Comparison of ENCODE assay signal across 19 cellular contexts in the genomic region with DNA sequence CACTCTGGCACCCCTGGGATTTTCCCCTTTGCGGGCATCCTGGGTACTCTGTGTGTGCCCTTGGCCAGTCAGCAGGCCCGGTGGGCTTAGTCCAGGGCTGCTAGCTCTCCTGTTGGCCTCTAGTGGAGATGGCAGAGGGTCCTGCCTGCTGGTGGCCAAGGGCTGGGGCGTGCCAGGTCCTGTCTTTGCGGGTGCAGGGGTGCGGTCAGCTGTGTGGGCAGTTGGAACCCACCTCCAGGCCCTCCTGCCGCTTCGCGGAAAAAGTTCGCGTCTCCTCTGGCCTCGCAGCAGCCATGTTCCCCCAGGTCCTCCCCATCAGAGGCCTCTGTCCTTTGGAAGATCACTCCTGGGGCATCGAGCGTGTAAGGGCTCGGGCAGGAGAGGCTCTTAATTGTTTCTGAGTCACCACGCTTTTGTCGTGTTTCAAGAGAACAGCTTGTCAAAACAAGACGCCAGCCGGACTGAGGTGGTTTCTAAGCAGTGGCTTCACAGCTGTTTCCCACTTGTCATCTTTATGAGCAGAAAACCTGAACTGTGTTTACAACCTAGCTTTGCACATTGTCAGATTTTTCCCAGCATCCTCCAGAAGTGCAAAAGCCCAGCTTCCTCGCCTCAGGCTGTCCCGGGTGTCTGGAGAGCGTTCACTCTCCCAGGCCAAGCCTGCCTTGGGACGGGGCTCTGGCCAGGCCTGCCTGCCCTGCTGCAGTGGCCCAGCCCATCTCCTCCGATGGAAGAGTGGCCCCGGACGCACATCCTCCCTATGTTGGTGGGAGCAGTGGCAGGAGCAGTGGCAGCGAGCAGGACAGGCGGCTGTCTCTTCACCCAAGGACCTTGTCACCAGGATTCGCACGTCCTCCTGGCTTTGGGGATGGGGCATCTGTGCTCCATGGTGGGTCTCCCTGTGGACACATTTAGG. TPM values are rescaled to one million over a fixed set of nuclear protein-coding genes. Genes with fewer than 3 reads are reported as not detected.
DNase-seq lines count a peak whose midpoint lies in the region; ATAC-seq and TF ChIP-seq lines count a peak whose summit lies in the region.
"Had no signal": no experiment of that assay in that cellular context is flagged by ENCODE, and none has a peak within 500 bp of the region (broad histone marks: within the 10 kb centered on the region; RNA-seq: fewer than 3 reads in every experiment).

No MANE protein-coding gene starts in this region.

- no peak overlapping the region for H3K27ac Mint-ChIP-seq in Caco-2 (ENCODE audit: unreplicated experiment)
- H3K27ac Mint-ChIP-seq in activated CD8-positive, alpha-beta memory T cell treated with anti-CD3 and anti-CD28 coated beads, Interleukin-2, amount 10 ng/mL, durations not matched to agents 7 days and 5 days, result no peak overlapping the region
- H3K27ac Mint-ChIP-seq: effector memory CD8-positive, alpha-beta T cell had no signal

- POLR2A ChIA-PET in Caco-2 (lab: Charles Lee), result no interaction called here

- H3K4me2 ChIP-seq in skeletal muscle satellite cell (ENCODE audit: low read length), result no peak overlapping the region

- DNase-seq in DMS 273 (lab: John Stamatoyannopoulos, UW; ENCODE audit: unreplicated experiment), result peak; percentile 47
- DNase-seq in DMS 273 treated with DMSO at 0.1 percent for 48 hours (lab: John Stamatoyannopoulos, UW), result no peak
- DNase-seq in NCI-H2227 treated with DMSO at 0.1 percent for 48 hours (lab: John Stamatoyannopoulos, UW), result peak; percentile 24
- no peak for DNase-seq in Caco-2
- DNase-seq in activated CD8-positive, alpha-beta memory T cell treated with anti-CD3 and anti-CD28 coated beads, Interleukin-2, amount 10 ng/mL, durations not matched to agents 7 days and 5 days, result no peak
- no peak for DNase-seq in activated CD4-positive, alpha-beta T cell treated with anti-CD3 and anti-CD28 coated beads for 4 hours
- DNase-seq: activated CD4-positive, alpha-beta T cell treated with anti-CD3 and anti-CD28 coated beads for 1 hour; activated naive CD4-positive, alpha-beta T cell treated with anti-CD3 and anti-CD28 coated beads, Interleukin-2, amount 50 U/mL, for 16 hours; AML-193; effector memory CD8-positive, alpha-beta T cell; left lung; NCI-H1694; NCI-H510A treated with DMSO at 0.1 percent for 48 hours; retina; RPMI8226 had no signal

- H3K4me3 ChIP-seq in skeletal muscle satellite cell (ENCODE audit: low read length), result no peak overlapping the region
- H3K4me3 ChIP-seq in Caco-2 (ENCODE audit: low read depth, low read length), result no peak overlapping the region
- H3K4me3 ChIP-seq: heart left ventricle, left lung had no signal

- peak; percentile 48 for ATAC-seq in esophagus mucosa
- no peak for ATAC-seq in activated CD8-positive, alpha-beta memory T cell treated with anti-CD3 and anti-CD28 coated beads, Interleukin-2, amount 10 ng/mL, durations not matched to agents 7 days and 5 days
- ATAC-seq: effector memory CD8-positive, alpha-beta T cell; heart left ventricle; left lung had no signal

- intact Hi-C loops in Caco-2 (cut with micrococcal nuclease; ENCODE audit: unreplicated experiment), result no loop called here

- H3K27me3 Mint-ChIP-seq in Caco-2 (ENCODE audit: insufficient read depth, unreplicated experiment), result no peaks in the 10 kb centered on the region
- H3K27me3 Mint-ChIP-seq in activated CD8-positive, alpha-beta memory T cell treated with anti-CD3 and anti-CD28 coated beads, Interleukin-2, amount 10 ng/mL, durations not matched to agents 7 days and 5 days, result no peaks in the 10 kb centered on the region
- H3K27me3 Mint-ChIP-seq: effector memory CD8-positive, alpha-beta T cell had no signal

- H3K36me3 ChIP-seq in skeletal muscle satellite cell (ENCODE audit: insufficient read depth, low read length) (peaks cover 65% of the 10 kb centered on the region), Caco-2 (ENCODE audit: control insufficient read depth, insufficient read depth, low read length) (no peaks in the 10 kb centered on the region; the same call in 1 of the 2 replicates)

- no peaks in the 10 kb centered on the region for H3K9me3 ChIP-seq in skeletal muscle satellite cell (replicated peaks; ENCODE audit: low read length)
- H3K9me3 ChIP-seq in Caco-2, result no peaks in the 10 kb centered on the region
- H3K9me3 ChIP-seq: heart left ventricle, left lung, neutrophil had no signal

- TF ChIP-seq CTCF in Caco-2 (IDR thresholded peaks at IDR 0.05; ENCODE audit: insufficient read depth in 1 of 2, low read depth in 1 of 2, low read length in 1 of 2, severe bottlenecking in 1 of 2, unreplicated experiment in 1 of 2), result no peak

- no peak overlapping the region for H3K4me3 Mint-ChIP-seq in Caco-2 (ENCODE audit: unreplicated experiment)
- no peak overlapping the region for H3K4me3 Mint-ChIP-seq in activated CD8-positive, alpha-beta memory T cell treated with anti-CD3 and anti-CD28 coated beads, Interleukin-2, amount 10 ng/mL, durations not matched to agents 7 days and 5 days
- H3K4me3 Mint-ChIP-seq: effector memory CD8-positive, alpha-beta T cell had no signal

- H3K36me3 Mint-ChIP-seq in Caco-2 (ENCODE audit: insufficient read depth, unreplicated experiment), result peaks cover 19% of the 10 kb centered on the region
- H3K36me3 Mint-ChIP-seq in activated CD8-positive, alpha-beta memory T cell treated with anti-CD3 and anti-CD28 coated beads, Interleukin-2, amount 10 ng/mL, durations not matched to agents 7 days and 5 days, result peaks cover 3% of the 10 kb centered on the region

- BruUV-seq in Caco-2 (replicated peaks; lab: Mats Ljungman, UMichigan), result no TSS peak

- no peaks in the 10 kb centered on the region for H3K9me3 Mint-ChIP-seq in Caco-2 (ENCODE audit: unreplicated experiment)
- H3K9me3 Mint-ChIP-seq in activated CD8-positive, alpha-beta memory T cell treated with anti-CD3 and anti-CD28 coated beads, Interleukin-2, amount 10 ng/mL, durations not matched to agents 7 days and 5 days (ENCODE audit: low read depth), result no peaks in the 10 kb centered on the region
- H3K9me3 Mint-ChIP-seq: effector memory CD8-positive, alpha-beta T cell had no signal

- H3K4me1 ChIP-seq in skeletal muscle satellite cell (ENCODE audit: control insufficient read depth, insufficient read depth, low read length) (peaks cover 33% of the 10 kb centered on the region), Caco-2 (peaks cover under 1% of the 10 kb centered on the region; the same call in 1 of the 2 replicates)

- H3K27me3 ChIP-seq in skeletal muscle satellite cell (ENCODE audit: control insufficient read depth, insufficient read depth, low read length), result no peaks in the 10 kb centered on the region
- no peaks in the 10 kb centered on the region for H3K27me3 ChIP-seq in Caco-2 (replicated peaks; ENCODE audit: control insufficient read depth, insufficient read depth, low read length)

- no peaks in the 10 kb centered on the region for H3K4me1 Mint-ChIP-seq in Caco-2 (ENCODE audit: low read depth, unreplicated experiment)
- H3K4me1 Mint-ChIP-seq in activated CD8-positive, alpha-beta memory T cell treated with anti-CD3 and anti-CD28 coated beads, Interleukin-2, amount 10 ng/mL, durations not matched to agents 7 days and 5 days, result peaks cover 4% of the 10 kb centered on the region

- CTCF ChIA-PET in Caco-2 (lab: Charles Lee), result no interaction called here
- CTCF ChIA-PET in activated CD8-positive, alpha-beta memory T cell treated with anti-CD3 and anti-CD28 coated beads, Interleukin-2, amount 10 ng/mL, durations not matched to agents 7 days and 5 days (lab: Charles Lee), result interaction anchor here (0.7 kb wide), 1 partner anchor 20 kb away, joined by 3 read pairs; a partner anchor contains a TSS

- peak overlapping the region; percentile 52 for H3K9ac ChIP-seq in skeletal muscle satellite cell (ENCODE audit: low read depth, low read length)

RNA-seq across cellular contexts. Expression of a gene that starts 5.0 kb away (rescaled TPM):
- total RNA-seq in esophagus mucosa (0.12 TPM), Caco-2 (2022) (0.27 and 1.00 TPM in 2 replicates)
- under 0.01 and 1.0 TPM in 2 replicates for total RNA-seq in skeletal muscle satellite cell (2012; rRNA removed)
- 1 to 10 TPM; 1.5 to 2.0 TPM for total RNA-seq in activated CD8-positive, alpha-beta memory T cell treated with anti-CD3 and anti-CD28 coated beads, Interleukin-2, amount 10 ng/mL, durations not matched to agents 7 days and 5 days

RNA-seq across cellular contexts. Expression of a gene that starts 7.9 kb away (rescaled TPM):
- total RNA-seq in esophagus mucosa, result 10.7 TPM
- total RNA-seq in skeletal muscle satellite cell (2012; rRNA removed), result 36.0 and 36.7 TPM in 2 replicates
- 29.5 and 30.1 TPM in 2 replicates for total RNA-seq in Caco-2 (2022)
- total RNA-seq in activated CD8-positive, alpha-beta memory T cell treated with anti-CD3 and anti-CD28 coated beads, Interleukin-2, amount 10 ng/mL, durations not matched to agents 7 days and 5 days, result 10 to 100 TPM; 31.3 to 37.1 TPM

RNA-seq across cellular contexts. Expression of a gene that starts 16.6 kb away (rescaled TPM):
- 6.6 TPM for total RNA-seq in esophagus mucosa
- total RNA-seq in skeletal muscle satellite cell (2012; rRNA removed), result 9.4 and 23.2 TPM in 2 replicates
- 31.1 and 36.2 TPM in 2 replicates for total RNA-seq in Caco-2 (2022)
- total RNA-seq in activated CD8-positive, alpha-beta memory T cell treated with anti-CD3 and anti-CD28 coated beads, Interleukin-2, amount 10 ng/mL, durations not matched to agents 7 days and 5 days, result 10 to 100 TPM; 29.8 to 34.8 TPM

RNA-seq across cellular contexts. Expression of a gene that starts 20.1 kb away (rescaled TPM):
- total RNA-seq in esophagus mucosa (65.8 TPM), Caco-2 (2022) (135 and 157 TPM in 2 replicates)
- total RNA-seq in skeletal muscle satellite cell (2012; rRNA removed), result 22.1 and 34.5 TPM in 2 replicates
- 10 to 100 TPM; 48.9 to 57.3 TPM for total RNA-seq in activated CD8-positive, alpha-beta memory T cell treated with anti-CD3 and anti-CD28 coated beads, Interleukin-2, amount 10 ng/mL, durations not matched to agents 7 days and 5 days

RNA-seq across cellular contexts. Expression of a gene that starts 20.6 kb away (rescaled TPM):
- total RNA-seq in esophagus mucosa (0.36 TPM), Caco-2 (2022) (5.4 and 10.0 TPM in 2 replicates)
- 0.22 and 0.76 TPM in 2 replicates for total RNA-seq in skeletal muscle satellite cell (2012; rRNA removed)
- 10 to 100 TPM; 13.2 to 20.4 TPM for total RNA-seq in activated CD8-positive, alpha-beta memory T cell treated with anti-CD3 and anti-CD28 coated beads, Interleukin-2, amount 10 ng/mL, durations not matched to agents 7 days and 5 days

Comparison
In these comparisons a context has a peak if more than half of its experiments do, and no peak if none do; other contexts are left out.
1. DNase-seq: peak in DMS 273 (single experiment) and NCI-H2227 treated with DMSO at 0.1 percent for 48 hours (single experiment); none in DMS 273 treated with DMSO at 0.1 percent for 48 hours (single experiment), Caco-2 (0 of 2), activated CD8-positive, alpha-beta memory T cell treated with anti-CD3 and anti-CD28 coated beads, Interleukin-2, amount 10 ng/mL, durations not matched to agents 7 days and 5 days (single experiment) and activated CD4-positive, alpha-beta T cell treated with anti-CD3 and anti-CD28 coated beads for 4 hours (0 of 2).